Comparison of ENCODE assay signal across 28 cellular contexts in genomic region chr12:96408993-96409392, GRCh38.
"Had no signal": no experiment of that assay in that cellular context is flagged by ENCODE, and none has a peak within 500 bp of the region (broad histone marks: within the 10 kb centered on the region; RNA-seq: fewer than 3 reads in every experiment).

No MANE protein-coding gene starts in this region.

- H3K27ac Mint-ChIP-seq: nephron progenitor cell; stimulated activated naive CD8-positive, alpha-beta T cell treated with anti-CD3 and anti-CD28 coated beads, Interleukin-15, Interleukin-2, amounts not matched to agents 100 ng/mL and 50 ng/mL, for 24 hours had no signal

- H3K4me1 Mint-ChIP-seq: immature natural killer cell had no signal

- H3K27me3 ChIP-seq: esophagus squamous epithelium, ovary, sigmoid colon, spleen, tibial nerve, upper lobe of right lung, vagina had no signal

- H3K27me3 Mint-ChIP-seq: naive thymus-derived CD8-positive, alpha-beta T cell; stimulated activated naive B cell treated with anti-CD40 and anti-IgM and Interleukin-4, amounts not matched to agents 10 μg/mL and 1 μg/mL and 100 μg/mL, for 72 hours; stimulated activated naive CD8-positive, alpha-beta T cell treated with anti-CD3 and anti-CD28 coated beads, Interleukin-15, Interleukin-2, amounts not matched to agents 100 ng/mL and 50 ng/mL, for 24 hours had no signal

- DNase-seq: dermis blood vessel endothelial cell; effector memory CD4-positive, alpha-beta T cell; erythroblast; esophagus squamous epithelium; hypothalamus; immature natural killer cell; islet precursor cell; kidney glomerular epithelial cell; left colon; left ventricle myocardium superior; lower lobe of right lung; naive thymus-derived CD8-positive, alpha-beta T cell; nephron progenitor cell; occipital lobe; ovary; posterior cingulate gyrus; psoas muscle; right cardiac atrium; sigmoid colon; spleen; stimulated activated CD4-positive, alpha-beta T cell treated with anti-CD3 and anti-CD28 coated beads, Interleukin-4, amount 100 ng/mL, for 4 hours; stimulated activated naive B cell treated with anti-CD40 and anti-IgM and Interleukin-4, amounts not matched to agents 10 μg/mL and 1 μg/mL and 100 μg/mL, for 72 hours; upper lobe of right lung had no signal

- H3K36me3 Mint-ChIP-seq: naive thymus-derived CD8-positive, alpha-beta T cell had no signal

- H3K4me1 ChIP-seq: psoas muscle, sigmoid colon, tibial nerve, upper lobe of right lung, vagina had no signal

- H3K9me3 ChIP-seq: esophagus squamous epithelium, lower lobe of right lung, ovary, psoas muscle, sigmoid colon, spleen, thoracic aorta, tibial nerve, upper lobe of right lung, vagina had no signal

- H3K4me3 Mint-ChIP-seq: immature natural killer cell; naive thymus-derived CD8-positive, alpha-beta T cell; nephron progenitor cell; stimulated activated naive CD8-positive, alpha-beta T cell treated with anti-CD3 and anti-CD28 coated beads, Interleukin-15, Interleukin-2, amounts not matched to agents 100 ng/mL and 50 ng/mL, for 24 hours had no signal

- ATAC-seq: left colon; left ventricle myocardium superior; lower lobe of right lung; naive thymus-derived CD8-positive, alpha-beta T cell; psoas muscle; right cardiac atrium; stimulated activated naive B cell treated with anti-CD40 and anti-IgM and Interleukin-4, amounts not matched to agents 10 μg/mL and 1 μg/mL and 100 μg/mL, for 72 hours had no signal

- H3K27ac ChIP-seq: coronary artery, esophagus squamous epithelium, ovary, psoas muscle, thoracic aorta, tibial nerve, upper lobe of right lung, vagina had no signal

- H3K9me3 Mint-ChIP-seq: immature natural killer cell; naive thymus-derived CD8-positive, alpha-beta T cell; nephron progenitor cell; stimulated activated naive B cell treated with anti-CD40 and anti-IgM and Interleukin-4, amounts not matched to agents 10 μg/mL and 1 μg/mL and 100 μg/mL, for 72 hours; stimulated activated naive CD8-positive, alpha-beta T cell treated with anti-CD3 and anti-CD28 coated beads, Interleukin-15, Interleukin-2, amounts not matched to agents 100 ng/mL and 50 ng/mL, for 24 hours had no signal

- H3K4me3 ChIP-seq: coronary artery, esophagus squamous epithelium, lower lobe of right lung, ovary, psoas muscle, sigmoid colon, spleen, thoracic aorta, tibial nerve, upper lobe of right lung, vagina had no signal

- H3K36me3 ChIP-seq: esophagus squamous epithelium, lower lobe of right lung, ovary, sigmoid colon, spleen, thoracic aorta, tibial nerve, upper lobe of right lung, vagina had no signal
